Comparison of ENCODE assay signal across 8 cellular contexts in the genomic region with DNA sequence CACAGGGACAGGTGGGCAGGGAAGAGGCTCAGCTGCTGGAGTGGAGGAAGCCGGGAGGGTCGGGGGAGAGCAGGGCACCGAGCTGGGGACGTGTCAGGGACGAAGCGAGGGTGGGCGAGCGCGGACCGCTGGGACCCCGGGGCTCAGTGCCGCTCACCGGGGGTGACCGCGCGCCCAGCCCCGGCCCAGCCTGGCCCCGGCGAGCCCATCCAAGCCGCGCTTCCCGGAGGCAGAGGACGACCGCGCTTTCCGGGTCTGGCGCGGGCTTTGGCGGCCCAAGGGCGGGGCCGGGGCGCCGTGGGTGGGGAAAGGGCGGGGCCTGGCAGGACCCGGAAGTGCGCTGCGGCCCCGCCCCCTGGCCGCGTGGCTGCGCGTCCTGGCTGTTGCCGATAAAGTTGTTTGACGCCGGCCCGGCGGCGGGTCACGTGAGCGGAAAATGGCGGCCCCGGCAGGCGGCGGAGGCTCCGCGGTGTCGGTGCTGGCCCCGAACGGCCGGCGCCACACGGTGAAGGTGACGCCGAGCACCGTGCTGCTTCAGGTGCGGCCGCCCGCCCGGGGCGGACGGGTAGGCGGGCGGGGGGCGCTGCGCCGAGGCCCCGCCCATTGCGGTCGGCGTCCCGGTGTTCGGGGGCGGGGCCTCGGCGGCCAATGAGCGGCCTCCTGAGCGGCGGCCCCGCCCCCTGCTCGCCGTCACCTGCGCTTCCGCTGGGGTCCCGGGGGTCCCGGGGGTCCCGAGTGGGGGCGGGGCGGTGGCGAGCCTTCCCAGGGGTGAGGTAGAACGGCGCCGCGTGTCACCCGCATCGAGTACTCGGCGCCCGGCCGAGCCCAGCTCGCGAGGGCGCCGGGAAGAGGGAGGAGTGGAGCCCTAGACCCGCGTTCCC. TPM values are rescaled to one million over a fixed set of nuclear protein-coding genes. Genes with fewer than 3 reads are reported as not detected.
DNase-seq lines count a peak whose midpoint lies in the region; ATAC-seq, FAIRE-seq and TF ChIP-seq lines count a peak whose summit lies in the region.

TSS of gene ASPSCR1 (plus strand) at position 419 of the 881 bp plus-strand sequence. CDS start at position 437, 18 bp downstream.

- H3K27ac ChIP-seq in WERI-Rb-1: peak within 1 kb of the TSS; percentile 96
- peak within 1 kb of the TSS; percentile 91 for H3K27ac ChIP-seq in breast epithelium
- H3K27ac ChIP-seq in small intestine (ENCODE audit: low read depth in 1 of 2, low read length in 1 of 2): peak within 1 kb of the TSS; percentile 73 to 98

- ATAC-seq in GM18520 (IDR thresholded peaks at IDR 0.05; ENCODE audit: unreplicated experiment) (peak; percentile 73), HG03045 (IDR thresholded peaks at IDR 0.05; ENCODE audit: unreplicated experiment) (peak; percentile 85)

- no peak for FAIRE-seq in small intestine (lab: Jason Lieb, UNC)

- intact Hi-C loops in breast epithelium (cut with DNase I; ENCODE audit: low total_unique reads): no loop called here

- H3K36me3 ChIP-seq in WERI-Rb-1 (peaks cover 29% of the 10 kb centered on the region), breast epithelium (no peaks in the 10 kb centered on the region), small intestine (ENCODE audit: control insufficient read depth in 2 of 2, insufficient read depth in 2 of 2, low read length in 2 of 2) (no peaks in the 10 kb centered on the region)

- H3K9me3 ChIP-seq in WERI-Rb-1 (ENCODE audit: severe bottlenecking) (peaks cover 12% of the 10 kb centered on the region), breast epithelium (peaks cover 0 to 4% of the 10 kb centered on the region in 2 donors), small intestine (ENCODE audit: control insufficient read depth, low read depth) (no peaks in the 10 kb centered on the region)

- DNase-seq in 8988T: peak; percentile 58
- peak; percentile 84 for DNase-seq in NCI-H2171 treated with DMSO at 0.1 percent for 48 hours (lab: John Stamatoyannopoulos, UW)
- peak; percentile 95 for DNase-seq in WERI-Rb-1
- DNase-seq in breast epithelium (ENCODE audit: low spot score in 2 of 2): peak; percentile 83 to 87
- peak; percentile 94 for DNase-seq in iPS-NIHi7 (ENCODE audit: extremely low spot score)
- DNase-seq in small intestine: peak; percentile 89

- no peaks in the 10 kb centered on the region for H3K27me3 ChIP-seq in WERI-Rb-1 (ENCODE audit: insufficient read depth, low read depth, severe bottlenecking)
- no peaks in the 10 kb centered on the region for H3K27me3 ChIP-seq in breast epithelium
- no peaks in the 10 kb centered on the region for H3K27me3 ChIP-seq in small intestine (ENCODE audit: control insufficient read depth in 2 of 2, insufficient read depth in 2 of 2, low read length in 2 of 2)

- no peak for TF ChIP-seq POLR2A in breast epithelium (IDR thresholded peaks at IDR 0.05)

- WGBS in small intestine, 3 donors: 1% methylated on average over 48 to 115 of the region's 115 CpGs

- H3K4me3 ChIP-seq in WERI-Rb-1 (ENCODE audit: low read depth, low read length) (peak within 1 kb of the TSS; percentile 69), breast epithelium (peak within 1 kb of the TSS; percentile 78 to 93 (median 88)), small intestine (ENCODE audit: low read depth in 1 of 2, low read length in 2 of 2) (peak within 1 kb of the TSS; percentile 90 to 93)

- TF ChIP-seq CTCF in WERI-Rb-1 (IDR thresholded peaks at IDR 0.05; ENCODE audit: low read depth, low read length) (no peak), breast epithelium (IDR thresholded peaks at IDR 0.05) (no peak)

- H3K4me1 ChIP-seq in breast epithelium (peaks cover 0 to 8% of the 10 kb centered on the region in 2 donors), small intestine (ENCODE audit: control insufficient read depth in 2 of 2, insufficient read depth in 1 of 2, low read depth in 1 of 2, low read length in 1 of 2) (peaks cover 0 to 3% of the 10 kb centered on the region in 2 donors)

RNA-seq across cellular contexts. Expression of gene ASPSCR1, which starts in this region (rescaled TPM):
- total RNA-seq in breast epithelium: 10 to 100 TPM; 15.4 to 31.8 (median 17.9) TPM
- polyA plus RNA-seq in small intestine: 10 to 100 TPM; 37.2 to 96.7 (median 57.7) TPM

Comparison
In these comparisons a context has a peak if more than half of its experiments do, and no peak if none do; other contexts are left out.
1. Peak in every context shown above with its lines: DNase-seq, ATAC-seq, H3K4me3 ChIP-seq and H3K27ac ChIP-seq.